Comparison of ENCODE assay signal across 9 cellular contexts in genomic region chr6:116405663-116406329, GRCh38. TPM values are rescaled to one million over a fixed set of nuclear protein-coding genes. Genes with fewer than 3 reads are reported as not detected.
DNase-seq lines count a peak whose midpoint lies in the region; ATAC-seq and TF ChIP-seq lines count a peak whose summit lies in the region.
"Had no signal": no experiment of that assay in that cellular context is flagged by ENCODE, and none has a peak within 500 bp of the region (broad histone marks: within the 10 kb centered on the region; RNA-seq: fewer than 3 reads in every experiment).

No MANE protein-coding gene starts in this region.

- H4K20me1 ChIP-seq in fibroblast of lung (ENCODE audit: control insufficient read depth, extremely low read depth, insufficient read depth, low read length): no peaks in the 10 kb centered on the region

- H3K4me2 ChIP-seq in fibroblast of lung (ENCODE audit: extremely low read depth, insufficient read depth, low read length): peak overlapping the region; percentile 69

- H3K4me1 Mint-ChIP-seq in glutamatergic neuron (ENCODE audit: low read depth, unreplicated experiment): peaks cover 12% of the 10 kb centered on the region

- DNase-seq in NT2/D1 (ENCODE audit: low read depth, low spot score) (peak; percentile 2), fibroblast of lung (ENCODE audit: low read depth in 2 of 2) (peak; percentile 71 to 76), skeletal muscle cell (ENCODE audit: low read depth) (peak; percentile 49), OCI-M1 (lab: John Stamatoyannopoulos, UW) (no peak), glutamatergic neuron (no peak), KBM-7 (no peak)
- DNase-seq: NCI-H1417 had no signal

- peaks cover 6% of the 10 kb centered on the region for H3K79me2 ChIP-seq in fibroblast of lung (ENCODE audit: control insufficient read depth, insufficient read depth, low read length)

- H3K9me3 ChIP-seq in NT2/D1 (ENCODE audit: insufficient read depth, low read length): no peaks in the 10 kb centered on the region
- no peaks in the 10 kb centered on the region for H3K9me3 ChIP-seq in fibroblast of lung (ENCODE audit: control insufficient read depth, insufficient read depth, low read depth, low read length)

- ATAC-seq in GM21576 (IDR thresholded peaks at IDR 0.05; ENCODE audit: unreplicated experiment): peak; percentile 15
- no peak for ATAC-seq in GM18873 (IDR thresholded peaks at IDR 0.05; ENCODE audit: low FRiP score, unreplicated experiment)

- in situ Hi-C loops in KBM-7 (cut with MboI; ENCODE audit: low pct_unique_long_range_greater_than_20kb, low sequenced_read_pairs): no loop called here

- H3K4me1 ChIP-seq in NT2/D1 (ENCODE audit: insufficient read depth, insufficient read length) (no peaks in the 10 kb centered on the region), fibroblast of lung (ENCODE audit: control insufficient read depth, extremely low read depth, insufficient read depth, low read length) (peaks cover 20% of the 10 kb centered on the region)

- TF ChIP-seq CTCF in fibroblast of lung (conservative IDR thresholded peaks at IDR 0.05 in 1 of 2, IDR thresholded peaks at IDR 0.05 in 1 of 2; ENCODE audit: low read depth in 1 of 2, low read length in 2 of 2) (no peak), glutamatergic neuron (IDR thresholded peaks at IDR 0.05; ENCODE audit: partially characterized antibody, unreplicated experiment) (no peak)

- no peak overlapping the region for H3K27ac Mint-ChIP-seq in glutamatergic neuron (ENCODE audit: unreplicated experiment)

- no peak overlapping the region for H3K4me3 ChIP-seq in NT2/D1 (ENCODE audit: insufficient read length, low read depth)
- peak overlapping the region in 1 of 4 experiments; percentile 40 for H3K4me3 ChIP-seq in fibroblast of lung (replicated peaks in 1 of 4; ENCODE audit: control extremely low read depth in 1 of 4, insufficient read depth in 1 of 4, low read depth in 3 of 4, low read length in 4 of 4)
- no peak overlapping the region for H3K4me3 ChIP-seq in skeletal muscle cell (ENCODE audit: low read depth, low read length)

- peak overlapping the region; percentile 49 for H3K27ac ChIP-seq in fibroblast of lung (ENCODE audit: insufficient read depth, low read length)

- H3K27me3 Mint-ChIP-seq in glutamatergic neuron (ENCODE audit: unreplicated experiment): no peaks in the 10 kb centered on the region

- H3K36me3 Mint-ChIP-seq in glutamatergic neuron (ENCODE audit: unreplicated experiment): no peaks in the 10 kb centered on the region

- H3K9ac ChIP-seq in NT2/D1 (ENCODE audit: insufficient read length, low read depth) (no peak overlapping the region), fibroblast of lung (ENCODE audit: insufficient read depth, low read length) (no peak overlapping the region)

- no peak overlapping the region for H2AFZ ChIP-seq in fibroblast of lung (ENCODE audit: low read length)

- no peaks in the 10 kb centered on the region for H3K27me3 ChIP-seq in NT2/D1 (ENCODE audit: insufficient read depth, insufficient read length)
- H3K27me3 ChIP-seq in fibroblast of lung (ENCODE audit: control insufficient read depth, insufficient read depth, low read length): no peaks in the 10 kb centered on the region

- no peak overlapping the region for H3K4me3 Mint-ChIP-seq in glutamatergic neuron (ENCODE audit: unreplicated experiment)

- H3K9me3 Mint-ChIP-seq in glutamatergic neuron (ENCODE audit: unreplicated experiment): no peaks in the 10 kb centered on the region

- peaks cover 11% of the 10 kb centered on the region for H3K36me3 ChIP-seq in NT2/D1 (ENCODE audit: insufficient read depth, insufficient read length, low read length)
- H3K36me3 ChIP-seq in fibroblast of lung (ENCODE audit: control insufficient read depth, insufficient read depth, low read length): no peaks in the 10 kb centered on the region

RNA-seq across cellular contexts. Expression of gene DSE, which starts 35.0 kb away (rescaled TPM):
- total RNA-seq in fibroblast of lung (89.2 and 106 TPM in 2 replicates), glutamatergic neuron (ENCODE audit: unreplicated experiment) (12.0 TPM)
- 29.0 and 71.0 TPM in 2 replicates for polyA plus RNA-seq in fibroblast of lung
- polyA plus RNA-seq in fibroblast of lung (2012): 23.2 and 54.1 TPM in 2 replicates
- 48.9 and 75.0 TPM in 2 replicates for polyA minus RNA-seq in fibroblast of lung (ENCODE audit: low replicate concordance)

RNA-seq across cellular contexts. Expression of gene CALHM6, which starts 55.4 kb away (rescaled TPM):
- 0.33 and 1.0 TPM in 2 replicates for total RNA-seq in fibroblast of lung
- polyA plus RNA-seq in fibroblast of lung: 0.18 and 1.3 TPM in 2 replicates
- polyA plus RNA-seq in fibroblast of lung (2012): 0.44 and 0.70 TPM in 2 replicates
- polyA minus RNA-seq in fibroblast of lung (ENCODE audit: low replicate concordance): 0.22 TPM in 1 of 2 replicates, not detected in the other
- not detected for total RNA-seq in glutamatergic neuron (ENCODE audit: unreplicated experiment)

Comparison
In these comparisons a context has a peak if more than half of its experiments do, and no peak if none do; other contexts are left out.
1. DNase-seq: peak in NT2/D1 (single experiment), fibroblast of lung (2 of 2) and skeletal muscle cell (single experiment); none in OCI-M1 (single experiment), glutamatergic neuron (single experiment) and KBM-7 (single experiment).